21 cellular contexts compared by ENCODE assay signal in the genomic region with DNA sequence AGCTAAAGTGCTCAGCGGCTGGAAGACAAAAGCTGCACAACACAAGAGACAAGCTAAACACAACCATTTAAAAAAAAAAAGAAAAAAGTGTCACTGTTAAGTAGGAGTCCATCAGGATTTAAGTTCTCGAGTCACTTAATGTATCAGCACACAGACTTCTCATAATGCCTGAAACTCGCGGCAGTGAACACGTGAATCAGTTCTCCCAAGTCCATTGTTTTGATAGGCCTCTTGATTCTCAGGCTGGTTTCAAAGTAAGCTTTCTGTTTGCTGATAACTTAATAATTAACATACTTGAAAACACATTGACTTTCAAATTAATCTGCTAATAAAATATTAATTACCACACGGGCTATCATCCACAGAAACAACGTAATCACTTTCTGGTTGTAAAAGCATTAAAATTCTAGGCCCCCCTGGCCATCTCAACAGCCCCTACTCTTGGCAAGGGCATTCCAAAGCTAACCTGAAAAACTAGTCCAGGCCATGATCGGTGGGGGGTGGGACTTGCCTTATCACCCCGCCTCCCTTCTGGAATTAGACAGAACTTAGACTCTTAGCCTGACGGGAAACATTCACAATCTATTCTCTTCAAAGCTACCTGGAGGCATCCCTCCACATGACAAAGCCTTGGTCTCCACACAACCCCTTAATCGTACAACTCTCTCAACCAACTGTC.
DNase-seq lines count a peak whose midpoint lies in the region; ATAC-seq, FAIRE-seq and TF ChIP-seq lines count a peak whose summit lies in the region.
"Had no signal": no experiment of that assay in that cellular context is flagged by ENCODE, and none has a peak within 500 bp of the region (broad histone marks: within the 10 kb centered on the region; RNA-seq: fewer than 3 reads in every experiment).

No MANE protein-coding gene starts in this region.

- no peaks in the 10 kb centered on the region for H3K36me3 ChIP-seq in pancreas

- no peaks in the 10 kb centered on the region for H3K36me3 Mint-ChIP-seq in immature natural killer cell

- FAIRE-seq in pancreas (lab: Jason Lieb, UNC), result no peak
- FAIRE-seq: keratinocyte had no signal

- H3K27me3 ChIP-seq in pancreas, result no peaks in the 10 kb centered on the region

- no peak overlapping the region for H3K4me3 ChIP-seq in pancreas

- peaks cover 10 to 17% (median 11%) of the 10 kb centered on the region in 3 donors for H3K27me3 Mint-ChIP-seq in immature natural killer cell (ENCODE audit: low read depth in 3 of 3)
- H3K27me3 Mint-ChIP-seq: activated CD4-positive, alpha-beta T cell treated with anti-CD3 and anti-CD28 coated beads, Interleukin-2, amount 10 ng/mL, durations not matched to agents 7 days and 5 days had no signal

- ATAC-seq in pancreas (peak; percentile 73 to 87 (median 82)), HG03565 (IDR thresholded peaks at IDR 0.05; ENCODE audit: unreplicated experiment) (no peak), GM18505 (IDR thresholded peaks at IDR 0.05; ENCODE audit: unreplicated experiment) (no peak)
- ATAC-seq: Right ventricle myocardium inferior had no signal

- no peak overlapping the region for H3K27ac Mint-ChIP-seq in immature natural killer cell
- H3K27ac Mint-ChIP-seq: activated CD4-positive, alpha-beta T cell treated with anti-CD3 and anti-CD28 coated beads, Interleukin-2, amount 10 ng/mL, durations not matched to agents 7 days and 5 days; activated naive CD4-positive, alpha-beta T cell treated with anti-CD3 and anti-CD28 coated beads for 36 hours; T-helper 2 cell treated with Interferon-gamma antibody and Interleukin-4, amounts not matched to agents 5 μg/mL and 100 μg/mL, for 36 hours had no signal

- intact Hi-C loops in pancreas (cut with DNase I), result no loop called here

- WGBS in pancreas, 2 donors, result 28 to 34% methylated on average over 11 of the region's 11 CpGs

- peaks cover 0 to 6% (median 0%) of the 10 kb centered on the region in 6 donors for H3K9me3 Mint-ChIP-seq in immature natural killer cell
- H3K9me3 Mint-ChIP-seq: T-helper 2 cell treated with Interferon-gamma antibody and Interleukin-4, amounts not matched to agents 5 μg/mL and 100 μg/mL, for 36 hours had no signal

- TF ChIP-seq CTCF in VCaP (conservative IDR thresholded peaks at IDR 0.05) (no peak), pancreas (IDR thresholded peaks at IDR 0.05) (no peak)

- TF ChIP-seq POLR2A in GM18505 (IDR thresholded peaks at IDR 0.05; ENCODE audit: borderline replicate concordance, extremely low read depth, insufficient read depth, insufficient read length), result no peak

- H3K4me1 Mint-ChIP-seq in immature natural killer cell, result no peaks in the 10 kb centered on the region

- H3K27ac ChIP-seq in VCaP, result peak overlapping the region; percentile 69
- peak overlapping the region in 2 of 4 donors; percentile 26 to 54 for H3K27ac ChIP-seq in pancreas

- H3K9me3 ChIP-seq in pancreas, result no peaks in the 10 kb centered on the region

- DNase-seq in left kidney (ENCODE audit: low read depth, low spot score), result peak; percentile 67
- peak in 1 of 6 donors; percentile 22 for DNase-seq in pancreas
- DNase-seq in immature natural killer cell, result no peak
- DNase-seq in activated CD4-positive, CD25-positive, alpha-beta regulatory T cell treated with anti-CD3 and anti-CD28 coated beads, Interleukin-2, amount 50 U/mL, for 72 hours, result no peak
- DNase-seq: activated CD4-positive, alpha-beta T cell treated with anti-CD3 and anti-CD28 coated beads, Interleukin-2, amount 10 ng/mL, durations not matched to agents 7 days and 5 days; activated naive CD4-positive, alpha-beta T cell treated with anti-CD3 and anti-CD28 coated beads for 36 hours; CD4-positive, alpha-beta memory T cell; GOT3; mammary epithelial cell; NCI-H146; NCI-H446; NCI-H82; nucleus accumbens; retina; stimulated activated CD4-positive, alpha-beta T cell treated with anti-CD3 and anti-CD28 coated beads, Interleukin-2, amount 100 ng/mL, for 48 hours had no signal

- H3K4me3 Mint-ChIP-seq in immature natural killer cell, result no peak overlapping the region
- H3K4me3 Mint-ChIP-seq: activated CD4-positive, alpha-beta T cell treated with anti-CD3 and anti-CD28 coated beads, Interleukin-2, amount 10 ng/mL, durations not matched to agents 7 days and 5 days; activated naive CD4-positive, alpha-beta T cell treated with anti-CD3 and anti-CD28 coated beads for 36 hours; T-helper 2 cell treated with Interferon-gamma antibody and Interleukin-4, amounts not matched to agents 5 μg/mL and 100 μg/mL, for 36 hours had no signal

- peaks cover 14 to 24% (median 18%) of the 10 kb centered on the region in 3 donors for H3K4me1 ChIP-seq in pancreas

Comparison
In these comparisons a context has a peak if more than half of its experiments do, and no peak if none do; other contexts are left out.
1. ATAC-seq: peak in pancreas (4 of 4); none in HG03565 (single experiment) and GM18505 (single experiment).